ENCODE assay signal across 11 cellular contexts in genomic region chr11:122910775-122911174, GRCh38. TPM values are rescaled to one million over a fixed set of nuclear protein-coding genes. Genes with fewer than 3 reads are reported as not detected.
DNase-seq lines count a peak whose midpoint lies in the region; ATAC-seq, FAIRE-seq and TF ChIP-seq lines count a peak whose summit lies in the region.
"Had no signal": no experiment of that assay in that cellular context is flagged by ENCODE, and none has a peak within 500 bp of the region (broad histone marks: within the 10 kb centered on the region; RNA-seq: fewer than 3 reads in every experiment).

No MANE protein-coding gene starts in this region.

- no peak overlapping the region for H3K27ac ChIP-seq in K562 (ENCODE audit: extremely low read depth, low read depth, low read length)
- H3K27ac ChIP-seq: right atrium auricular region had no signal

- no peaks in the 10 kb centered on the region for H3K79me2 ChIP-seq in K562 (ENCODE audit: control insufficient read depth, insufficient read depth, low read length)

- no peaks in the 10 kb centered on the region for H3K9me1 ChIP-seq in K562 (ENCODE audit: control insufficient read depth, insufficient read depth, low read length)

- no peak overlapping the region for H3K9ac ChIP-seq in K562 (ENCODE audit: insufficient read depth in 1 of 2, low read depth in 2 of 2, low read length in 2 of 2)

- in situ Hi-C loops in K562 (cut with MboI), result no loop called here

- no peak for TF ChIP-seq EP300 in K562 (IDR thresholded peaks at IDR 0.05; ENCODE audit: low read length)

- peaks cover 0 to 4% of the 10 kb centered on the region in 2 experiments; a peak in 3 of 5 replicates for H3K27me3 ChIP-seq in K562 (ENCODE audit: control insufficient read depth in 2 of 2, insufficient read depth in 2 of 2, low read length in 2 of 2)
- H3K27me3 ChIP-seq: right atrium auricular region had no signal

- FAIRE-seq in K562 (lab: Jason Lieb, UNC), result no peak

- no TSS peak for BruUV-seq in K562 (replicated peaks; lab: Mats Ljungman, UMichigan)

- TF ChIP-seq RAD21 in K562 (CRISPR knock-in tag; conservative IDR thresholded peaks at IDR 0.05 in 1 of 2, IDR thresholded peaks at IDR 0.05 in 1 of 2), result peak in 1 of 2 experiments; percentile 47; a peak in 2 of 4 replicates

- H3K9me3 ChIP-seq in K562 (replicated peaks; ENCODE audit: control insufficient read depth, insufficient read depth, low read depth, low read length), result no peaks in the 10 kb centered on the region
- H3K9me3 ChIP-seq: right atrium auricular region had no signal

- H3K4me2 ChIP-seq in K562 (ENCODE audit: insufficient read depth, low read length), result no peak overlapping the region

- no peaks in the 10 kb centered on the region for H4K20me1 ChIP-seq in K562 (replicated peaks; ENCODE audit: control insufficient read depth, insufficient read depth, low read length)

- DNase-seq in DMS 273 (lab: John Stamatoyannopoulos, UW; ENCODE audit: unreplicated experiment) (peak; percentile 29), DMS 273 treated with DMSO at 0.1 percent for 48 hours (lab: John Stamatoyannopoulos, UW) (no peak), MV-4-11 (lab: John Stamatoyannopoulos, UW) (peak; percentile 1), K562 (ENCODE audit: extremely low read depth in 1 of 4, low spot score in 3 of 4) (peak in 1 of 4 experiments; percentile 6), myocyte (ENCODE audit: low read depth) (peak; percentile 13)
- no peak for DNase-seq in activated CD8-positive, alpha-beta memory T cell treated with anti-CD3 and anti-CD28 coated beads, Interleukin-2, amount 50 U/mL, for 4 hours
- DNase-seq: 8988T had no signal

- 4% methylated on average over 4 of the region's 4 CpGs for whole genome bisulfite sequencing in K562 (ENCODE audit: insufficient coverage, low coverage, missing lambda C conversion rate)

- CTCF ChIA-PET in K562 (lab: Yijun Ruan, JAX; ENCODE audit: low intra/inter-chr PET ratio), result interaction anchor here (1.3 kb wide), 1 partner anchor 112 kb away, joined by 5 read pairs; no protein-coding TSS in a partner anchor

- H3K36me3 ChIP-seq in K562 (ENCODE audit: control insufficient read depth, insufficient read depth, low read length), result no peaks in the 10 kb centered on the region
- H3K36me3 ChIP-seq: right atrium auricular region had no signal

- ATAC-seq in K562 (no peak), HG02678 (IDR thresholded peaks at IDR 0.05; ENCODE audit: unreplicated experiment) (no peak), HG02588 (IDR thresholded peaks at IDR 0.05; ENCODE audit: unreplicated experiment) (no peak)
- ATAC-seq: Right ventricle myocardium inferior had no signal

- H3K4me1 ChIP-seq in K562 (replicated peaks in 1 of 2; ENCODE audit: control insufficient read depth in 2 of 2, insufficient read depth in 2 of 2, low read length in 2 of 2), result no peaks in the 10 kb centered on the region
- H3K4me1 ChIP-seq: right atrium auricular region had no signal

- POLR2A ChIA-PET in K562 (lab: Yijun Ruan, JAX), result no interaction called here

- no peak for TF ChIP-seq POLR2A in K562 (conservative IDR thresholded peaks at IDR 0.05)

- intact Hi-C loops in K562 (cut with micrococcal nuclease), result loop anchor here (1.0 kb wide), 1 partner anchor 113 kb away; no protein-coding TSS in a partner anchor

- TF ChIP-seq CTCF in K562 (IDR thresholded peaks at IDR 0.05 in 2 of 3, conservative IDR thresholded peaks at IDR 0.05 in 1 of 3; ENCODE audit: insufficient read depth in 2 of 3, low read depth in 1 of 3, low read length in 3 of 3), result peak in 1 of 3 experiments; percentile 43; a peak in 2 of 6 replicates

- no peak overlapping the region for H2AFZ ChIP-seq in K562 (ENCODE audit: low read depth, low read length)

- no peak overlapping the region for H3K4me3 ChIP-seq in K562
- H3K4me3 ChIP-seq: right atrium auricular region had no signal

TF ChIP-seq in K562, 482 proteins besides CTCF, POLR2A, EP300 and RAD21:
- TF ChIP-seq ZFX (CRISPR knock-in tag; IDR thresholded peaks at IDR 0.05), result no peak
- peak; percentile 71 for TF ChIP-seq TFE3 (CRISPR knock-in tag; IDR thresholded peaks at IDR 0.05)
- no peak for TF ChIP-seq E2F4 (CRISPR knock-in tag; IDR thresholded peaks at IDR 0.05; ENCODE audit: low read depth)
- TF ChIP-seq BACH1 (tag; IDR thresholded peaks at IDR 0.05), result no peak
- TF ChIP-seq NR2F6 (CRISPR knock-in tag; IDR thresholded peaks at IDR 0.05), result no peak
- no peak for TF ChIP-seq GTF2E2 (tag; IDR thresholded peaks at IDR 0.05)
- TF ChIP-seq VEZF1 (CRISPR knock-in tag; IDR thresholded peaks at IDR 0.05), result no peak
- TF ChIP-seq PBX2 (CRISPR knock-in tag; IDR thresholded peaks at IDR 0.05; ENCODE audit: low read depth), result no peak
- TF ChIP-seq PBX2 (tag; conservative IDR thresholded peaks at IDR 0.05; ENCODE audit: low read depth), result no peak
- TF ChIP-seq ZNF316 (IDR thresholded peaks at IDR 0.05), result peak; percentile 37; the same call in 1 of the 2 replicates
- TF ChIP-seq ESRRA (IDR thresholded peaks at IDR 0.05; ENCODE audit: borderline replicate concordance, low read depth), result no peak
- TF ChIP-seq ZBED1 (IDR thresholded peaks at IDR 0.05), result no peak
- TF ChIP-seq RB1 (IDR thresholded peaks at IDR 0.05; ENCODE audit: low read depth), result no peak

RNA-seq across cellular contexts. Expression of gene JHY, which starts 28.2 kb away (rescaled TPM):
- not detected in 2 replicates for total RNA-seq in K562 (2011; cell fraction: chromatin; rRNA removed; ENCODE audit: low replicate concordance)
- not detected in 2 replicates for total RNA-seq in K562 (2011; cell fraction: nucleolus; rRNA removed)
- total RNA-seq in K562 (2011; cell fraction: nucleoplasm; rRNA removed), result not detected in 2 replicates
- total RNA-seq in K562 (2014; rRNA removed) (not detected in 2 replicates), K562 (2014; rRNA removed; fragmentation: Illumina TruSeq; extraction: Trizol) (not detected in 2 replicates), K562 (2015; rRNA removed; fragmentation: Illumina TruSeq; extraction: Trizol) (not detected in 2 replicates), K562 (2021) (not detected in 2 replicates), myocyte (0.32 and 0.68 TPM in 2 replicates)
- polyA plus RNA-seq in K562 (2011; rRNA removed) (not detected in 2 replicates), K562 (2014; fragmentation: Illumina TruSeq; extraction: Trizol) (not detected in 2 replicates), K562 (2014; fragmentation: Nextera tagmentation; extraction: Ambion mirVana) (not detected), K562 (2014; rRNA removed) (not detected in 2 replicates)
- not detected in 2 replicates for polyA plus RNA-seq in K562 (2011; cell fraction: cytosol; rRNA removed)
- not detected in 2 replicates for polyA plus RNA-seq in K562 (2011; cell fraction: nucleus; rRNA removed)
- not detected in 2 replicates for polyA plus RNA-seq in K562 (2012)
- not detected in 2 replicates for polyA minus RNA-seq in K562 (2011; rRNA and poly(A)+ RNA removed)
- not detected in 2 replicates for polyA minus RNA-seq in K562 (2011; cell fraction: cytosol; rRNA and poly(A)+ RNA removed)
- polyA minus RNA-seq in K562 (2011; cell fraction: nucleus; rRNA and poly(A)+ RNA removed), result not detected in 2 replicates
- 1.5 TPM for polyA plus RNA-seq in myocyte (2012)

Comparison
In these comparisons a context has a peak if more than half of its experiments do, and no peak if none do; other contexts are left out.
1. DNase-seq: peak in DMS 273 (single experiment), MV-4-11 (single experiment) and myocyte (single experiment); none in DMS 273 treated with DMSO at 0.1 percent for 48 hours (single experiment) and activated CD8-positive, alpha-beta memory T cell treated with anti-CD3 and anti-CD28 coated beads, Interleukin-2, amount 50 U/mL, for 4 hours (single experiment).